Comparison of ENCODE assay signal across 1 cellular context in the genomic region with DNA sequence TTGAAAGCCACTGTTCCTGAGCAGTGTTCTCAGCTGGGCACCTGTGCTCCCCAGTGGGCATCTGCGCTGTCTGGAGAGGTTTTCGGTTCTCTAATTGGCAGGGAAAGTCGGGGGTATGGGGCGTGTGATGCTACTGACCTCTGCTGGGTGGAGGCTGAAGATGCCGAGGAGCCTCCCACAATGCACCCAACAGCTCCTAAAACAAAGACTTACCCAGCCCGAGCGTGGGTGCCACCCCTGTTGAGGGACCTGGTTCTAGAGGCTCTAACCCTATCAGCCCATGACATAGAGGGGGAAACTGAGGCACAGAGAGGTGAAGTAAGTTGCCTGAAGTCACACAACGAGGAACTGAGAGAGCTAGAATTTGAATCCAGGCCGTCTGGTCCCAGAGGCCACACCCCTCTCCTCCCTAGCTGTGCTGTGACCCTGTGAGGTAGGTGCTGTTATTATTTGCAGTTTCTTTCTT.
TF ChIP-seq lines count a peak whose summit lies in the region.

No MANE protein-coding gene starts in this region.

TF ChIP-seq in endothelial cell of umbilical vein, 7 proteins besides CTCF, POLR2A, EP300 and RAD21:
- TF ChIP-seq, protein P1, sequence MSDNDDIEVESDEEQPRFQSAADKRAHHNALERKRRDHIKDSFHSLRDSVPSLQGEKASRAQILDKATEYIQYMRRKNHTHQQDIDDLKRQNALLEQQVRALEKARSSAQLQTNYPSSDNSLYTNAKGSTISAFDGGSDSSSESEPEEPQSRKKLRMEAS (IDR thresholded peaks at IDR 0.05; ENCODE audit: insufficient read depth, insufficient read length), result no peak
- TF ChIP-seq JUN (IDR thresholded peaks at IDR 0.05; ENCODE audit: borderline replicate concordance, insufficient read depth, insufficient read length, low read depth), result no peak
- TF ChIP-seq EZH2 (IDR thresholded peaks at IDR 0.05; ENCODE audit: borderline replicate concordance, low read depth, low read length, severe bottlenecking), result no peak
- no peak for TF ChIP-seq GATA2 (IDR thresholded peaks at IDR 0.05; ENCODE audit: insufficient read depth, insufficient read length, low read depth, low read length)
- TF ChIP-seq POLR2AphosphoS5 (IDR thresholded peaks at IDR 0.05; ENCODE audit: insufficient read depth, low read depth, low read length), result no peak
- TF ChIP-seq FOS (IDR thresholded peaks at IDR 0.05; ENCODE audit: borderline replicate concordance, insufficient read depth, low read length), result no peak
- no peak for TF ChIP-seq MYC (IDR thresholded peaks at IDR 0.05; ENCODE audit: low read depth, low read length)
